ENCODE assay signal across 8 cellular contexts in genomic region chr17:7851438-7852261, GRCh38. TPM values are rescaled to one million over a fixed set of nuclear protein-coding genes. Genes with fewer than 3 reads are reported as not detected.
DNase-seq lines count a peak whose midpoint lies in the region; ATAC-seq and TF ChIP-seq lines count a peak whose summit lies in the region.

No MANE protein-coding gene starts in this region.

- peak overlapping the region; percentile 43 to 100 (median 91) for H3K27ac Mint-ChIP-seq in IgD-negative memory B cell
- H3K27ac Mint-ChIP-seq in neural crest cell (ENCODE audit: unreplicated experiment) = no peak overlapping the region

- TF ChIP-seq CTCF in RWPE1 (conservative IDR thresholded peaks at IDR 0.05; ENCODE audit: low read depth) (peak; percentile 96), neural crest cell (conservative IDR thresholded peaks at IDR 0.05) (peak; percentile 91)

- H3K36me3 Mint-ChIP-seq in IgD-negative memory B cell (peaks cover 2% of the 10 kb centered on the region), neural crest cell (ENCODE audit: low read depth) (peaks cover 7% of the 10 kb centered on the region)

- H3K27me3 ChIP-seq in stomach smooth muscle (ENCODE audit: control insufficient read depth in 1 of 2, insufficient read depth in 2 of 2, low read length in 2 of 2) = no peaks in the 10 kb centered on the region

- H3K4me3 ChIP-seq in stomach smooth muscle (ENCODE audit: low read length in 2 of 2) = peak overlapping the region in 1 of 2 donors; percentile 35

- H3K9ac ChIP-seq in stomach smooth muscle (ENCODE audit: low read length in 2 of 2) = no peak overlapping the region

- H3K27ac ChIP-seq in RWPE1 (peak overlapping the region; percentile 94), stomach smooth muscle (ENCODE audit: low read length) (peak overlapping the region; percentile 31)

- ATAC-seq in GM21529 (IDR thresholded peaks at IDR 0.05; ENCODE audit: unreplicated experiment) = peak; percentile 69

- peak overlapping the region; percentile 75 to 92 (median 91) for H3K4me3 Mint-ChIP-seq in IgD-negative memory B cell
- H3K4me3 Mint-ChIP-seq in neural crest cell = peak overlapping the region; percentile 83

- H3K9me3 Mint-ChIP-seq in IgD-negative memory B cell (no peaks in the 10 kb centered on the region), neural crest cell (no peaks in the 10 kb centered on the region)

- H3K36me3 ChIP-seq in stomach smooth muscle (ENCODE audit: control insufficient read depth in 2 of 2, insufficient read depth in 2 of 2, low read length in 2 of 2) = peaks cover 32 to 46% of the 10 kb centered on the region in 2 donors

- H3K4me1 Mint-ChIP-seq in IgD-negative memory B cell (peaks cover 7 to 19% (median 12%) of the 10 kb centered on the region in 3 donors), neural crest cell (peaks cover 10% of the 10 kb centered on the region)

- POLR2A ChIA-PET in RWPE1 (lab: Yijun Ruan, JAX; ENCODE audit: low non-redundant PET) = interaction anchor here (1.5 kb wide), 1 partner anchor 9 kb away, joined by 5 read pairs; no protein-coding TSS in a partner anchor

- no peaks in the 10 kb centered on the region for H3K9me3 ChIP-seq in stomach smooth muscle (ENCODE audit: control insufficient read depth in 2 of 2, low read length in 2 of 2)

- DNase-seq in EH (ENCODE audit: low read depth) (peak; percentile 88), RWPE1 (ENCODE audit: low spot score) (peak; percentile 83), fibroblast of the conjunctiva (ENCODE audit: low read depth) (peak; percentile 84), neural crest cell (ENCODE audit: low read depth, low spot score) (peak; percentile 93)
- DNase-seq in activated effector memory CD4-positive, alpha-beta T cell treated with anti-CD3 and anti-CD28 coated beads, Interleukin-2, amount 50 U/mL, for 16 hours = peak; percentile 97

- H3K27me3 Mint-ChIP-seq in IgD-negative memory B cell (no peaks in the 10 kb centered on the region), neural crest cell (ENCODE audit: low read depth) (peaks cover 10% of the 10 kb centered on the region)

- peaks cover 31% of the 10 kb centered on the region for H3K4me1 ChIP-seq in stomach smooth muscle (ENCODE audit: control insufficient read depth, insufficient read depth, low read length)

- CTCF ChIA-PET in RWPE1 (lab: Yijun Ruan, JAX) = interaction anchor here (0.6 to 1.5 kb wide), 8 partner anchors 13 to 274 kb away, joined by 3 to 5 read pairs (median 4); no protein-coding TSS in a partner anchor

RNA-seq across cellular contexts. Expression of gene TMEM88, which starts 3.2 kb away (rescaled TPM):
- polyA plus RNA-seq in IgD-negative memory B cell = not detected
- total RNA-seq in neural crest cell = 6.7 and 8.4 TPM in 2 replicates

RNA-seq across cellular contexts. Expression of gene NAA38, which starts 5.7 kb away (rescaled TPM):
- polyA plus RNA-seq in IgD-negative memory B cell = 170 TPM
- total RNA-seq in neural crest cell = 83.4 and 87.2 TPM in 2 replicates

RNA-seq across cellular contexts. Expression of gene CYB5D1, which starts 6.2 kb away (rescaled TPM):
- polyA plus RNA-seq in IgD-negative memory B cell = 8.0 TPM
- 12.7 and 13.3 TPM in 2 replicates for total RNA-seq in neural crest cell

RNA-seq across cellular contexts. Expression of gene KDM6B, which starts 17.6 kb away (rescaled TPM):
- 1.9 TPM for polyA plus RNA-seq in IgD-negative memory B cell
- 64.8 and 70.2 TPM in 2 replicates for total RNA-seq in neural crest cell

RNA-seq across cellular contexts. Expression of gene CHD3, which starts 36.9 kb away (rescaled TPM):
- polyA plus RNA-seq in IgD-negative memory B cell = 2.4 TPM
- total RNA-seq in neural crest cell = 53.3 and 59.7 TPM in 2 replicates
